Comparison of ENCODE assay signal across 30 cellular contexts in genomic region chr3:167451282-167451681, GRCh38. TPM values are rescaled to one million over a fixed set of nuclear protein-coding genes. Genes with fewer than 3 reads are reported as not detected.
"Had no signal": no experiment of that assay in that cellular context is flagged by ENCODE, and none has a peak within 500 bp of the region (broad histone marks: within the 10 kb centered on the region; RNA-seq: fewer than 3 reads in every experiment).

No MANE protein-coding gene starts in this region.

- H2AFZ ChIP-seq: parathyroid adenoma had no signal

- H3K4me2 ChIP-seq: smooth muscle cell had no signal

- H3K9me3 ChIP-seq: left lung, lower lobe of right lung, right atrium auricular region, right lobe of liver, stomach, testis, thyroid gland, transverse colon, upper lobe of left lung, vagina had no signal

- H3K9me3 Mint-ChIP-seq: immature natural killer cell; naive thymus-derived CD8-positive, alpha-beta T cell; nephron progenitor cell; stimulated activated naive B cell treated with anti-CD40 and anti-IgM and Interleukin-4, amounts not matched to agents 10 μg/mL and 1 μg/mL and 100 μg/mL, for 72 hours had no signal

- H3K27ac Mint-ChIP-seq: immature natural killer cell; naive thymus-derived CD8-positive, alpha-beta T cell; stimulated activated naive B cell treated with anti-CD40 and anti-IgM and Interleukin-4, amounts not matched to agents 10 μg/mL and 1 μg/mL and 100 μg/mL, for 72 hours had no signal

- DNase-seq: hypothalamus; immature natural killer cell; kidney; left colon; left lung; lower lobe of right lung; mammary epithelial cell; mesenchymal stem cell; naive thymus-derived CD8-positive, alpha-beta T cell; nephron progenitor cell; nucleus accumbens; right lobe of liver; stimulated activated CD4-positive, alpha-beta T cell treated with anti-CD3 and anti-CD28 coated beads, Interleukin-1b, Interleukin-23, amount 100 ng/mL, for 48 hours; stimulated activated CD4-positive, alpha-beta T cell treated with anti-CD3 and anti-CD28 coated beads, Interleukin-4, amount 100 ng/mL, for 1 hour; stimulated activated naive B cell treated with anti-CD40 and anti-IgM and Interleukin-4, amounts not matched to agents 10 μg/mL and 1 μg/mL and 100 μg/mL, for 72 hours; stimulated activated naive CD8-positive, alpha-beta T cell treated with anti-CD3 and anti-CD28 coated beads, Interleukin-15, Interleukin-2, amounts not matched to agents 100 U/mL and 50 U/mL, for 24 hours; stomach; testis; thyroid gland; transverse colon; upper lobe of left lung had no signal

- H3K36me3 Mint-ChIP-seq: immature natural killer cell; naive thymus-derived CD8-positive, alpha-beta T cell; stimulated activated naive B cell treated with anti-CD40 and anti-IgM and Interleukin-4, amounts not matched to agents 10 μg/mL and 1 μg/mL and 100 μg/mL, for 72 hours had no signal

- H3K4me1 ChIP-seq: left lung, lower lobe of right lung, parathyroid adenoma, right atrium auricular region, right lobe of liver, stomach, testis, thyroid gland, transverse colon, upper lobe of left lung, vagina had no signal

- H3K4me3 ChIP-seq: left lung, lower lobe of right lung, right atrium auricular region, right lobe of liver, smooth muscle cell, stomach, testis, thyroid gland, transverse colon, upper lobe of left lung, vagina had no signal

- H3K27me3 Mint-ChIP-seq: stimulated activated naive B cell treated with anti-CD40 and anti-IgM and Interleukin-4, amounts not matched to agents 10 μg/mL and 1 μg/mL and 100 μg/mL, for 72 hours had no signal

- H3K4me1 Mint-ChIP-seq: immature natural killer cell had no signal

- H3K36me3 ChIP-seq: left lung, lower lobe of right lung, right atrium auricular region, right lobe of liver, stomach, thyroid gland, transverse colon, upper lobe of left lung, vagina had no signal

- H3K27ac ChIP-seq: left lung, lower lobe of right lung, parathyroid adenoma, right atrium auricular region, right lobe of liver, stomach, testis, thyroid gland, transverse colon, upper lobe of left lung, vagina had no signal

- H3K4me3 Mint-ChIP-seq: immature natural killer cell; naive thymus-derived CD8-positive, alpha-beta T cell; nephron progenitor cell; stimulated activated naive B cell treated with anti-CD40 and anti-IgM and Interleukin-4, amounts not matched to agents 10 μg/mL and 1 μg/mL and 100 μg/mL, for 72 hours had no signal

- H3K79me2 ChIP-seq: parathyroid adenoma had no signal

- H3K9ac ChIP-seq: parathyroid adenoma had no signal

- ATAC-seq: left colon; left lung; lower lobe of right lung; naive thymus-derived CD8-positive, alpha-beta T cell; right lobe of liver; stimulated activated naive B cell treated with anti-CD40 and anti-IgM and Interleukin-4, amounts not matched to agents 10 μg/mL and 1 μg/mL and 100 μg/mL, for 72 hours; stimulated activated naive CD8-positive, alpha-beta T cell treated with anti-CD3 and anti-CD28 coated beads, Interleukin-15, Interleukin-2, amounts not matched to agents 100 U/mL and 50 U/mL, for 24 hours had no signal

- H3K27me3 ChIP-seq: left lung, right atrium auricular region, right lobe of liver, stomach, testis, thyroid gland, transverse colon, upper lobe of left lung, vagina had no signal

RNA-seq across cellular contexts. Expression of gene SERPINI2, which starts 22.6 kb away (rescaled TPM):
- total RNA-seq: kidney; left colon; liver; mammary epithelial cell; naive thymus-derived CD8-positive, alpha-beta T cell; osteoblast; pulmonary artery endothelial cell; renal cortical epithelial cell; right lobe of liver; skeletal muscle tissue; smooth muscle cell; thyroid gland; transverse colon; vagina had no signal
- polyA plus RNA-seq: immature natural killer cell; liver; mammary epithelial cell; naive thymus-derived CD8-positive, alpha-beta T cell; smooth muscle cell had no signal
